ENCODE assay signal across 2 cellular contexts in genomic region chr14:64770751-64771150, GRCh38.
TF ChIP-seq lines count a peak whose summit lies in the region.

No MANE protein-coding gene starts in this region.

TF ChIP-seq in IMR-90, 13 proteins besides CTCF, POLR2A, EP300 and RAD21:
- TF ChIP-seq FOS (IDR thresholded peaks at IDR 0.05; ENCODE audit: low read depth, low read length), result no peak
- TF ChIP-seq MAZ (IDR thresholded peaks at IDR 0.05; ENCODE audit: borderline replicate concordance, low read depth, low read length), result no peak
- no peak for TF ChIP-seq RCOR1 (IDR thresholded peaks at IDR 0.05; ENCODE audit: insufficient replicate concordance, low read length)
- no peak for TF ChIP-seq BHLHE40 (IDR thresholded peaks at IDR 0.05; ENCODE audit: low read depth, low read length)
- no peak for TF ChIP-seq MXI1 (IDR thresholded peaks at IDR 0.05; ENCODE audit: borderline replicate concordance, low read depth, low read length)
- TF ChIP-seq NFE2L2 (IDR thresholded peaks at IDR 0.05; ENCODE audit: low read depth, low read length), result no peak
- no peak for TF ChIP-seq CHD1 (IDR thresholded peaks at IDR 0.05; ENCODE audit: low read depth, low read length)
- TF ChIP-seq RFX5 (IDR thresholded peaks at IDR 0.05; ENCODE audit: low read depth, low read length), result no peak
- no peak for TF ChIP-seq SMC3 (IDR thresholded peaks at IDR 0.05; ENCODE audit: low read depth, low read length)
- no peak for TF ChIP-seq MAFK (IDR thresholded peaks at IDR 0.05; ENCODE audit: low read depth, low read length)
- no peak for TF ChIP-seq CEBPB (IDR thresholded peaks at IDR 0.05; ENCODE audit: low read depth, low read length)
- TF ChIP-seq USF2 (IDR thresholded peaks at IDR 0.05; ENCODE audit: low read depth, low read length), result no peak
- no peak for TF ChIP-seq ELK1 (IDR thresholded peaks at IDR 0.05; ENCODE audit: borderline replicate concordance, low read depth, low read length)

TF ChIP-seq in H1, 55 proteins besides CTCF, POLR2A, EP300 and RAD21:
- no peak for TF ChIP-seq BACH1 (IDR thresholded peaks at IDR 0.05; ENCODE audit: low read length)
